31 cellular contexts compared by ENCODE assay signal in genomic region chr1:160916666-160917065, GRCh38. TPM values are rescaled to one million over a fixed set of nuclear protein-coding genes. Genes with fewer than 3 reads are reported as not detected.
"Had no signal": no experiment of that assay in that cellular context is flagged by ENCODE, and none has a peak within 500 bp of the region (broad histone marks: within the 10 kb centered on the region; RNA-seq: fewer than 3 reads in every experiment).

No MANE protein-coding gene starts in this region.

- DNase-seq: activated B cell treated with CpG ODN at 0.5 μM for 24 hours; activated CD4-positive, alpha-beta memory T cell treated with anti-CD3 and anti-CD28 coated beads for 36 hours; activated CD4-positive, alpha-beta T cell treated with anti-CD3 and anti-CD28 coated beads for 4 hours; activated CD4-positive, alpha-beta T cell treated with anti-CD3 and anti-CD28 coated beads, Interleukin-2, amount 10 ng/mL, durations not matched to agents 24 days and 14 days; activated CD4-positive, alpha-beta T cell treated with anti-CD3 and anti-CD28 coated beads, Interleukin-2, amount 50 U/mL, for 1 hour; activated CD4-positive, alpha-beta T cell treated with anti-CD3 and anti-CD28 coated beads, Interleukin-2, amount 50 U/mL, for 4 hours; activated CD4-positive, CD25-positive, alpha-beta regulatory T cell treated with anti-CD3 and anti-CD28 coated beads, Interleukin-2, amount 50 U/mL, for 72 hours; activated CD8-positive, alpha-beta memory T cell treated with anti-CD3 and anti-CD28 coated beads for 24 hours; activated CD8-positive, alpha-beta memory T cell treated with anti-CD3 and anti-CD28 coated beads, Interleukin-2, amount 10 ng/mL, durations not matched to agents 7 days and 5 days; activated CD8-positive, alpha-beta memory T cell treated with anti-CD3 and anti-CD28 coated beads, Interleukin-2, amount 50 U/mL, for 48 hours; activated CD8-positive, alpha-beta T cell treated with anti-CD3 and anti-CD28 coated beads, Interleukin-2, amount 10 ng/mL, durations not matched to agents 7 days and 5 days; activated effector memory CD4-positive, alpha-beta T cell treated with Interleukin-2 at 50 U/mL for 16 hours; activated gamma-delta T cell; activated naive CD4-positive, alpha-beta T cell treated with anti-CD3 and anti-CD28 coated beads, Interleukin-2, amount 10 ng/mL, durations not matched to agents 7 days and 5 days; activated naive CD4-positive, alpha-beta T cell treated with Interleukin-2 at 50 U/mL for 16 hours; activated naive CD8-positive, alpha-beta T cell treated with anti-CD3 and anti-CD28 coated beads, Interleukin-2, amount 10 ng/mL, durations not matched to agents 7 days and 5 days; activated naive CD8-positive, alpha-beta T cell treated with anti-CD3 and anti-CD28 coated beads, Interleukin-2, amount 50 U/mL, for 24 hours; activated T-cell treated with anti-CD3 and anti-CD28 coated beads, Interleukin-2, amount 50 U/mL, for 24 hours; activated T-cell treated with anti-CD3 and anti-CD28 coated beads, Interleukin-2, amount 50 U/mL, for 48 hours; amygdala; anterior cingulate cortex; caudate nucleus; cerebellar nuclear complex; T-helper 2 cell; T-helper 9 cell had no signal

- H3K27ac ChIP-seq: ascending aorta, cardiac muscle cell, VCaP had no signal

- ATAC-seq: activated CD8-positive, alpha-beta memory T cell treated with anti-CD3 and anti-CD28 coated beads, Interleukin-2, amount 10 ng/mL, durations not matched to agents 7 days and 5 days; activated CD8-positive, alpha-beta T cell treated with anti-CD3 and anti-CD28 coated beads, Interleukin-2, amount 10 ng/mL, durations not matched to agents 7 days and 5 days; activated naive CD8-positive, alpha-beta T cell treated with anti-CD3 and anti-CD28 coated beads, Interleukin-2, amount 50 U/mL, for 24 hours had no signal

- H3K27me3 ChIP-seq: ascending aorta had no signal

- H3K9me3 ChIP-seq: ascending aorta had no signal

- H3K4me3 ChIP-seq: ascending aorta, cardiac muscle cell had no signal

- H3K36me3 ChIP-seq: ascending aorta, cardiac muscle cell had no signal

- H3K4me1 ChIP-seq: ascending aorta had no signal

RNA-seq across cellular contexts. Expression of gene ITLN1, which starts 31.7 kb away (rescaled TPM):
- total RNA-seq: activated B cell treated with CpG ODN at 0.5 μM for 24 hours; activated CD4-positive, alpha-beta memory T cell treated with anti-CD3 and anti-CD28 coated beads for 36 hours; activated CD4-positive, alpha-beta T cell treated with anti-CD3 and anti-CD28 coated beads, Interleukin-2, amount 10 ng/mL, durations not matched to agents 24 days and 14 days; activated CD8-positive, alpha-beta memory T cell treated with anti-CD3 and anti-CD28 coated beads, Interleukin-2, amount 10 ng/mL, durations not matched to agents 7 days and 5 days; activated CD8-positive, alpha-beta T cell treated with anti-CD3 and anti-CD28 coated beads, Interleukin-2, amount 10 ng/mL, durations not matched to agents 7 days and 5 days; activated naive CD8-positive, alpha-beta T cell treated with anti-CD3 and anti-CD28 coated beads, Interleukin-2, amount 10 ng/mL, durations not matched to agents 7 days and 5 days; activated T-helper 2 cell treated with anti-CD3 and anti-CD28 coated beads, Interferon-gamma antibody, Interleukin-2, Interleukin-4, amounts not matched to agents 10 μg/mL and 5 μg/mL and 100 μg/mL, durations not matched to agents 14 hours and 24 hours and 36 hours; bronchial epithelial cell; cardiac muscle cell; chondrocyte had no signal

RNA-seq across cellular contexts. Expression of gene ITLN2, which starts 37.9 kb away (rescaled TPM):
- total RNA-seq: activated B cell treated with CpG ODN at 0.5 μM for 24 hours; activated CD4-positive, alpha-beta memory T cell treated with anti-CD3 and anti-CD28 coated beads for 36 hours; activated CD4-positive, alpha-beta T cell treated with anti-CD3 and anti-CD28 coated beads, Interleukin-2, amount 10 ng/mL, durations not matched to agents 24 days and 14 days; activated CD8-positive, alpha-beta memory T cell treated with anti-CD3 and anti-CD28 coated beads, Interleukin-2, amount 10 ng/mL, durations not matched to agents 7 days and 5 days; activated CD8-positive, alpha-beta T cell treated with anti-CD3 and anti-CD28 coated beads, Interleukin-2, amount 10 ng/mL, durations not matched to agents 7 days and 5 days; activated naive CD8-positive, alpha-beta T cell treated with anti-CD3 and anti-CD28 coated beads, Interleukin-2, amount 10 ng/mL, durations not matched to agents 7 days and 5 days; activated T-helper 2 cell treated with anti-CD3 and anti-CD28 coated beads, Interferon-gamma antibody, Interleukin-2, Interleukin-4, amounts not matched to agents 10 μg/mL and 5 μg/mL and 100 μg/mL, durations not matched to agents 14 hours and 24 hours and 36 hours; ascending aorta; cardiac muscle cell; chondrocyte had no signal

RNA-seq across cellular contexts. Expression of gene CD244, which starts 54.0 kb away (rescaled TPM):
- total RNA-seq: activated B cell treated with CpG ODN at 0.5 μM for 24 hours; activated CD4-positive, alpha-beta T cell treated with anti-CD3 and anti-CD28 coated beads, Interleukin-2, amount 10 ng/mL, durations not matched to agents 24 days and 14 days; ascending aorta; cardiac muscle cell; chondrocyte had no signal
